Comparison of ENCODE assay signal across 9 cellular contexts in genomic region chr10:118800920-118801319, GRCh38. TPM values are rescaled to one million over a fixed set of nuclear protein-coding genes. Genes with fewer than 3 reads are reported as not detected.
A peak's percentile ranks its signal among the peaks of the same experiment; 100 is the strongest.
DNase-seq lines count a peak whose midpoint lies in the region; ATAC-seq and TF ChIP-seq lines count a peak whose summit lies in the region.
"Had no signal": no experiment of that assay in that cellular context is flagged by ENCODE, and none has a peak within 500 bp of the region (broad histone marks: within the 10 kb centered on the region; RNA-seq: fewer than 3 reads in every experiment).

No MANE protein-coding gene starts in this region.

- no peaks in the 10 kb centered on the region; the same call in 1 of the 2 replicates for H3K27me3 ChIP-seq in OCI-LY1 (ENCODE audit: insufficient read depth, low read length)

- TF ChIP-seq CTCF in OCI-LY1 (IDR thresholded peaks at IDR 0.05; ENCODE audit: low read length) (peak; percentile 57), fibroblast of mammary gland (conservative IDR thresholded peaks at IDR 0.05; ENCODE audit: control insufficient read depth, insufficient read depth, low read depth, low read length) (peak; percentile 34)

- no peak overlapping the region for H3K9ac ChIP-seq in OCI-LY1 (ENCODE audit: low read length)

- no peak overlapping the region for H3K4me2 ChIP-seq in OCI-LY1 (ENCODE audit: low read length)

- H3K4me1 ChIP-seq in OCI-LY1 (ENCODE audit: insufficient read depth, low read length, severe bottlenecking), result no peaks in the 10 kb centered on the region

- H2AFZ ChIP-seq in OCI-LY1 (ENCODE audit: low read length), result no peak overlapping the region

- H3K27ac ChIP-seq in OCI-LY1 (ENCODE audit: low read depth, low read length, poor library complexity, severe bottlenecking), result no peak overlapping the region

- peak; percentile 60 for ATAC-seq in sciatic nerve
- no peak for ATAC-seq in GM19397 (IDR thresholded peaks at IDR 0.05; ENCODE audit: unreplicated experiment)
- ATAC-seq in HG02981 (IDR thresholded peaks at IDR 0.05; ENCODE audit: unreplicated experiment), result no peak

- no peaks in the 10 kb centered on the region for H3K79me2 ChIP-seq in OCI-LY1 (ENCODE audit: insufficient read depth, low read length)

- H3K36me3 ChIP-seq in OCI-LY1 (ENCODE audit: insufficient read depth, low read length), result no peaks in the 10 kb centered on the region

- no peaks in the 10 kb centered on the region for H3K9me3 ChIP-seq in OCI-LY1 (ENCODE audit: low read length)

- H3K4me3 ChIP-seq in OCI-LY1 (ENCODE audit: low read depth, low read length, poor library complexity, severe bottlenecking), result no peak overlapping the region
- H3K4me3 ChIP-seq in fibroblast of mammary gland (ENCODE audit: control insufficient read depth, low read depth, low read length), result no peak overlapping the region

- H4K20me1 ChIP-seq in OCI-LY1 (ENCODE audit: insufficient read depth, low read length), result no peaks in the 10 kb centered on the region

- H3K9me2 ChIP-seq in OCI-LY1 (ENCODE audit: low read depth, low read length), result no peaks in the 10 kb centered on the region

- DNase-seq in DMS 273 (lab: John Stamatoyannopoulos, UW; ENCODE audit: unreplicated experiment) (peak; percentile 60), DMS 273 treated with DMSO at 0.1 percent for 48 hours (lab: John Stamatoyannopoulos, UW) (no peak), fibroblast of mammary gland (ENCODE audit: low read depth) (peak; percentile 19), sciatic nerve (ENCODE audit: low spot score) (no peak)
- DNase-seq in activated T-cell treated with anti-CD3 and anti-CD28 coated beads, Interleukin-2, amount 50 U/mL, for 48 hours, result no peak
- DNase-seq: stimulated activated CD4-positive, alpha-beta T cell treated with anti-CD3 and anti-CD28 coated beads, Interleukin-4, amount 100 ng/mL, for 24 hours had no signal

- H3F3A ChIP-seq in OCI-LY1 (ENCODE audit: insufficient read depth, low read length), result no peaks in the 10 kb centered on the region

- intact Hi-C loops in sciatic nerve (cut with DNase I), result no loop called here

RNA-seq across cellular contexts. Expression of gene CACUL1, which starts 46.1 kb away (rescaled TPM):
- total RNA-seq in sciatic nerve, result 48.3 TPM

Comparison
In these comparisons a context has a peak if more than half of its experiments do, and no peak if none do; other contexts are left out.
1. DNase-seq: peak in DMS 273 (single experiment) and fibroblast of mammary gland (single experiment); none in DMS 273 treated with DMSO at 0.1 percent for 48 hours (single experiment), sciatic nerve (single experiment) and activated T-cell treated with anti-CD3 and anti-CD28 coated beads, Interleukin-2, amount 50 U/mL, for 48 hours (0 of 2).